ENCODE assay signal across 16 cellular contexts in genomic region chr18:75016025-75016717, GRCh38.
DNase-seq lines count a peak whose midpoint lies in the region; ATAC-seq and TF ChIP-seq lines count a peak whose summit lies in the region.
"Had no signal": no experiment of that assay in that cellular context is flagged by ENCODE, and none has a peak within 500 bp of the region (broad histone marks: within the 10 kb centered on the region; RNA-seq: fewer than 3 reads in every experiment).

No MANE protein-coding gene starts in this region.

- no peaks in the 10 kb centered on the region for H3K36me3 ChIP-seq in GM06990 (ENCODE audit: control insufficient read depth, insufficient read depth, low read length)
- H3K36me3 ChIP-seq: esophagus squamous epithelium had no signal

- CTCF ChIA-PET in activated CD4-positive, alpha-beta T cell treated with anti-CD3 and anti-CD28 coated beads, Interleukin-2, amount 10 ng/mL, durations not matched to agents 7 days and 5 days (lab: Charles Lee): no interaction called here

- ATAC-seq in GM19324 (IDR thresholded peaks at IDR 0.05; ENCODE audit: low FRiP score, unreplicated experiment) (peak; percentile 76), HG02571 (IDR thresholded peaks at IDR 0.05; ENCODE audit: unreplicated experiment) (peak; percentile 81), HG03139 (IDR thresholded peaks at IDR 0.05; ENCODE audit: unreplicated experiment) (peak; percentile 80)
- ATAC-seq: sciatic nerve had no signal

- no peak overlapping the region for H3K27ac Mint-ChIP-seq in activated CD4-positive, alpha-beta T cell treated with anti-CD3 and anti-CD28 coated beads, Interleukin-2, amount 10 ng/mL, durations not matched to agents 7 days and 5 days

- no peaks in the 10 kb centered on the region for H3K36me3 Mint-ChIP-seq in activated CD4-positive, alpha-beta T cell treated with anti-CD3 and anti-CD28 coated beads, Interleukin-2, amount 10 ng/mL, durations not matched to agents 7 days and 5 days (ENCODE audit: low read depth)

- no peaks in the 10 kb centered on the region for H3K27me3 ChIP-seq in GM06990 (replicated peaks; ENCODE audit: control insufficient read depth, insufficient read depth, low read length)
- H3K27me3 ChIP-seq: esophagus squamous epithelium, testis had no signal

- H3K27me3 Mint-ChIP-seq in activated CD4-positive, alpha-beta T cell treated with anti-CD3 and anti-CD28 coated beads, Interleukin-2, amount 10 ng/mL, durations not matched to agents 7 days and 5 days: no peaks in the 10 kb centered on the region
- H3K27me3 Mint-ChIP-seq: central memory CD8-positive, alpha-beta T cell had no signal

- POLR2A ChIA-PET in activated CD4-positive, alpha-beta T cell treated with anti-CD3 and anti-CD28 coated beads, Interleukin-2, amount 10 ng/mL, durations not matched to agents 7 days and 5 days (lab: Charles Lee): no interaction called here

- no peak for TF ChIP-seq CTCF in GM06990 (IDR thresholded peaks at IDR 0.05; ENCODE audit: insufficient read depth, low read length, poor library complexity, severe bottlenecking)

- peaks cover 3% of the 10 kb centered on the region for H3K4me1 Mint-ChIP-seq in activated CD4-positive, alpha-beta T cell treated with anti-CD3 and anti-CD28 coated beads, Interleukin-2, amount 10 ng/mL, durations not matched to agents 7 days and 5 days

- TF ChIP-seq POLR2A in erythroblast (IDR thresholded peaks at IDR 0.05; ENCODE audit: low read length): no peak

- H3K4me3 ChIP-seq in GM06990 (replicated peaks; ENCODE audit: low read depth, low read length): no peak overlapping the region
- H3K4me3 ChIP-seq: esophagus squamous epithelium, testis had no signal

- no peak overlapping the region for H3K4me3 Mint-ChIP-seq in activated CD4-positive, alpha-beta T cell treated with anti-CD3 and anti-CD28 coated beads, Interleukin-2, amount 10 ng/mL, durations not matched to agents 7 days and 5 days
- H3K4me3 Mint-ChIP-seq: central memory CD8-positive, alpha-beta T cell had no signal

- DNase-seq in GM06990 (ENCODE audit: extremely low read depth, insufficient read length) (peak; percentile 39), SIG-M5 (lab: John Stamatoyannopoulos, UW) (no peak), erythroblast (lab: John Stamatoyannopoulos, UW) (no peak), SHP77 treated with DMSO at 0.1 percent for 48 hours (lab: John Stamatoyannopoulos, UW) (no peak)
- DNase-seq in activated CD4-positive, alpha-beta T cell treated with anti-CD3 and anti-CD28 coated beads, Interleukin-2, amount 10 ng/mL, durations not matched to agents 7 days and 5 days: no peak
- DNase-seq: activated CD4-positive, alpha-beta T cell treated with anti-CD3 and anti-CD28 coated beads, Interleukin-2, amount 50 U/mL, for 1 hour; activated gamma-delta T cell treated with Interleukin-2 at 50 U/mL for 16 hours; esophagus squamous epithelium; NCI-H1417 treated with DMSO at 0.1 percent for 48 hours; NK-92 treated with Interleukin-12 subunit alpha and Interleukin-12 subunit beta, amount 100 ng/mL, for 24 hours; testis had no signal

- no peaks in the 10 kb centered on the region for H3K9me3 Mint-ChIP-seq in activated CD4-positive, alpha-beta T cell treated with anti-CD3 and anti-CD28 coated beads, Interleukin-2, amount 10 ng/mL, durations not matched to agents 7 days and 5 days
- H3K9me3 Mint-ChIP-seq: central memory CD8-positive, alpha-beta T cell had no signal
